Comparison of ENCODE assay signal across 1 cellular context in the genomic region with DNA sequence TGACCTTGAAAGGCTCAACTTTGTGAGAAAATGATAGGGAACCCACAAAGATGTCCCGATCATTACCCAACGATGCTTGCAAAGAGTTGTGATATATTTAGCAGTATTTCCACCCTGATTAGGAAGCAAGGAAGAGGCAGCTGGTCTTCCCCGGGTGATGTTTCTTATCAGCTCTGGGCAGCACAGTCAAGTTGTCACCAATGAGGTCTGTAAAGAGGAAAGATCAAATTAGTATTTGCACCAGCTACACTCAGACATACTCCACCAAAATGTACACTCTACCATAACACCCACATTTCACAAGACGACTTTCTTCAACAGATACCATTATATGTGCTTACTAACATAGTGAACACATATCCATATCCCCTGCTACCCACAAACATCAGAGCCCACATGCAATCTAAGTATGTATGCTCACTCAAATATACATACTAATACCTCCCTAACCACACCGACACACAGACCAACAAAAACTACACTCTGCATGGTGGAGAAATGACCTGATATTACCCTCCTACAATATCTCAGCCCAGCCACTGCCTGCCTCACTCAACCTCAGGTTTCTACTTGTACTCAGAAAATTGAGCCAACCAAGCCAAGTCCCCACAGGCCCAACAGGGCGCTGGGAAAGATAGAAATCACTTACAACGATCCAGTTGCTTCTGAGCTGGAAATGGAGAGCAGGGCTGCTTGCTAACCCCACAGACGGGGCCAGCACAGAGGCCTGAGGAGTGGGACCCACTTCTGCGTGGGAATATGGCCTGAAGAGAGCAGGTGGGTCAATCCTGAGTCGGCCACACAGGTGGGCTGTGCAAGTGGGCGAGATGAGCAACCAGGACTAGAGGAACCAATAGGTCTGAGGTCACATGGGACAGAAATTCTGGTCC.
TF ChIP-seq lines count a peak whose summit lies in the region.

No MANE protein-coding gene starts in this region.

TF ChIP-seq in K562, 482 proteins besides CTCF, POLR2A, EP300 and RAD21 (continued from another document and continues in another):
- TF ChIP-seq, protein P1, sequence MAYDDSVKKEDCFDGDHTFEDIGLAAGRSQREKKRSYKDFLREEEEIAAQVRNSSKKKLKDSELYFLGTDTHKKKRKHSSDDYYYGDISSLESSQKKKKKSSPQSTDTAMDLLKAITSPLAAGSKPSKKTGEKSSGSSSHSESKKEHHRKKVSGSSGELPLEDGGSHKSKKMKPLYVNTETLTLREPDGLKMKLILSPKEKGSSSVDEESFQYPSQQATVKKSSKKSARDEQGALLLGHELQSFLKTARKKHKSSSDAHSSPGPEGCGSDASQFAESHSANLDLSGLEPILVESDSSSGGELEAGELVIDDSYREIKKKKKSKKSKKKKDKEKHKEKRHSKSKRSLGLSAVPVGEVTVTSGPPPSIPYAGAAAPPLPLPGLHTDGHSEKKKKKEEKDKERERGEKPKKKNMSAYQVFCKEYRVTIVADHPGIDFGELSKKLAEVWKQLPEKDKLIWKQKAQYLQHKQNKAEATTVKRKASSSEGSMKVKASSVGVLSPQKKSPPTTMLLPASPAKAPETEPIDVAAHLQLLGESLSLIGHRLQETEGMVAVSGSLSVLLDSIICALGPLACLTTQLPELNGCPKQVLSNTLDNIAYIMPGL (CRISPR knock-in tag; IDR thresholded peaks at IDR 0.05) = no peak
- peak; percentile 98 for TF ChIP-seq KLF16 (IDR thresholded peaks at IDR 0.05)
- TF ChIP-seq CXXC5 (CRISPR knock-in tag; IDR thresholded peaks at IDR 0.05) = peak; percentile 69
- peak; percentile 80 for TF ChIP-seq CREM (IDR thresholded peaks at IDR 0.05; ENCODE audit: low read depth)
- peak; percentile 70 for TF ChIP-seq ATF7 (IDR thresholded peaks at IDR 0.05)
- TF ChIP-seq, protein P2, sequence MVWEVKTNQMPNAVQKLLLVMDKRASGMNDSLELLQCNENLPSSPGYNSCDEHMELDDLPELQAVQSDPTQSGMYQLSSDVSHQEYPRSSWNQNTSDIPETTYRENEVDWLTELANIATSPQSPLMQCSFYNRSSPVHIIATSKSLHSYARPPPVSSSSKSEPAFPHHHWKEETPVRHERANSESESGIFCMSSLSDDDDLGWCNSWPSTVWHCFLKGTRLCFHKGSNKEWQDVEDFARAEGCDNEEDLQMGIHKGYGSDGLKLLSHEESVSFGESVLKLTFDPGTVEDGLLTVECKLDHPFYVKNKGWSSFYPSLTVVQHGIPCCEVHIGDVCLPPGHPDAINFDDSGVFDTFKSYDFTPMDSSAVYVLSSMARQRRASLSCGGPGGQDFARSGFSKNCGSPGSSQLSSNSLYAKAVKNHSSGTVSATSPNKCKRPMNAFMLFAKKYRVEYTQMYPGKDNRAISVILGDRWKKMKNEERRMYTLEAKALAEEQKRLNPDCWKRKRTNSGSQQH (CRISPR knock-in tag; IDR thresholded peaks at IDR 0.05) = no peak
- TF ChIP-seq, protein P3, sequence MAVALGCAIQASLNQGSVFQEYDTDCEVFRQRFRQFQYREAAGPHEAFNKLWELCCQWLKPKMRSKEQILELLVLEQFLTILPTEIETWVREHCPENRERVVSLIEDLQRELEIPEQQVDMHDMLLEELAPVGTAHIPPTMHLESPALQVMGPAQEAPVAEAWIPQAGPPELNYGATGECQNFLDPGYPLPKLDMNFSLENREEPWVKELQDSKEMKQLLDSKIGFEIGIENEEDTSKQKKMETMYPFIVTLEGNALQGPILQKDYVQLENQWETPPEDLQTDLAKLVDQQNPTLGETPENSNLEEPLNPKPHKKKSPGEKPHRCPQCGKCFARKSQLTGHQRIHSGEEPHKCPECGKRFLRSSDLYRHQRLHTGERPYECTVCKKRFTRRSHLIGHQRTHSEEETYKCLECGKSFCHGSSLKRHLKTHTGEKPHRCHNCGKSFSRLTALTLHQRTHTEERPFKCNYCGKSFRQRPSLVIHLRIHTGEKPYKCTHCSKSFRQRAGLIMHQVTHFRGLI (CRISPR knock-in tag; IDR thresholded peaks at IDR 0.05) = peak; percentile 61; the same call in 1 of the 2 replicates
- no peak for TF ChIP-seq NEUROD1 (IDR thresholded peaks at IDR 0.05; ENCODE audit: borderline replicate concordance, low read depth, low read length, partially characterized antibody)
- 0 out of 2 replicates have a peak, but pooled peaks have one; percentile 10 for TF ChIP-seq ZNF444 (CRISPR knock-in tag; IDR thresholded peaks at IDR 0.05)
- TF ChIP-seq SLC30A9 (CRISPR knock-in tag; IDR thresholded peaks at IDR 0.05) = no peak
- TF ChIP-seq JUN (IDR thresholded peaks at IDR 0.05; ENCODE audit: borderline replicate concordance, low read depth, low read length) = peak; percentile 24; the same call in 1 of the 2 replicates
- no peak for TF ChIP-seq JUN (CRISPR knock-in tag; IDR thresholded peaks at IDR 0.05; ENCODE audit: borderline replicate concordance)
- TF ChIP-seq, protein P4, sequence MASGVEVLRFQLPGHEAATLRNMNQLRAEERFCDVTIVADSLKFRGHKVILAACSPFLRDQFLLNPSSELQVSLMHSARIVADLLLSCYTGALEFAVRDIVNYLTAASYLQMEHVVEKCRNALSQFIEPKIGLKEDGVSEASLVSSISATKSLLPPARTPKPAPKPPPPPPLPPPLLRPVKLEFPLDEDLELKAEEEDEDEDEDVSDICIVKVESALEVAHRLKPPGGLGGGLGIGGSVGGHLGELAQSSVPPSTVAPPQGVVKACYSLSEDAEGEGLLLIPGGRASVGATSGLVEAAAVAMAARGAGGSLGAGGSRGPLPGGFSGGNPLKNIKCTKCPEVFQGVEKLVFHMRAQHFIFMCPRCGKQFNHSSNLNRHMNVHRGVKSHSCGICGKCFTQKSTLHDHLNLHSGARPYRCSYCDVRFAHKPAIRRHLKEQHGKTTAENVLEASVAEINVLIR (CRISPR knock-in tag; IDR thresholded peaks at IDR 0.05) = peak; percentile 48; the same call in 1 of the 2 replicates
- TF ChIP-seq, protein P5, sequence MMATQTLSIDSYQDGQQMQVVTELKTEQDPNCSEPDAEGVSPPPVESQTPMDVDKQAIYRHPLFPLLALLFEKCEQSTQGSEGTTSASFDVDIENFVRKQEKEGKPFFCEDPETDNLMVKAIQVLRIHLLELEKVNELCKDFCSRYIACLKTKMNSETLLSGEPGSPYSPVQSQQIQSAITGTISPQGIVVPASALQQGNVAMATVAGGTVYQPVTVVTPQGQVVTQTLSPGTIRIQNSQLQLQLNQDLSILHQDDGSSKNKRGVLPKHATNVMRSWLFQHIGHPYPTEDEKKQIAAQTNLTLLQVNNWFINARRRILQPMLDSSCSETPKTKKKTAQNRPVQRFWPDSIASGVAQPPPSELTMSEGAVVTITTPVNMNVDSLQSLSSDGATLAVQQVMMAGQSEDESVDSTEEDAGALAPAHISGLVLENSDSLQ (IDR thresholded peaks at IDR 0.05) = 0 out of 2 replicates have a peak, but pooled peaks have one; percentile 46
- TF ChIP-seq ZNF707 (CRISPR knock-in tag; conservative IDR thresholded peaks at IDR 0.05) = no peak
- TF ChIP-seq, protein P6, sequence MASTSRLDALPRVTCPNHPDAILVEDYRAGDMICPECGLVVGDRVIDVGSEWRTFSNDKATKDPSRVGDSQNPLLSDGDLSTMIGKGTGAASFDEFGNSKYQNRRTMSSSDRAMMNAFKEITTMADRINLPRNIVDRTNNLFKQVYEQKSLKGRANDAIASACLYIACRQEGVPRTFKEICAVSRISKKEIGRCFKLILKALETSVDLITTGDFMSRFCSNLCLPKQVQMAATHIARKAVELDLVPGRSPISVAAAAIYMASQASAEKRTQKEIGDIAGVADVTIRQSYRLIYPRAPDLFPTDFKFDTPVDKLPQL (IDR thresholded peaks at IDR 0.05; ENCODE audit: extremely low read depth, insufficient read length) = no peak
- TF ChIP-seq GATAD2B (IDR thresholded peaks at IDR 0.05; ENCODE audit: borderline replicate concordance) = peak; percentile 1; the same call in 1 of the 2 replicates
- TF ChIP-seq, protein P7, sequence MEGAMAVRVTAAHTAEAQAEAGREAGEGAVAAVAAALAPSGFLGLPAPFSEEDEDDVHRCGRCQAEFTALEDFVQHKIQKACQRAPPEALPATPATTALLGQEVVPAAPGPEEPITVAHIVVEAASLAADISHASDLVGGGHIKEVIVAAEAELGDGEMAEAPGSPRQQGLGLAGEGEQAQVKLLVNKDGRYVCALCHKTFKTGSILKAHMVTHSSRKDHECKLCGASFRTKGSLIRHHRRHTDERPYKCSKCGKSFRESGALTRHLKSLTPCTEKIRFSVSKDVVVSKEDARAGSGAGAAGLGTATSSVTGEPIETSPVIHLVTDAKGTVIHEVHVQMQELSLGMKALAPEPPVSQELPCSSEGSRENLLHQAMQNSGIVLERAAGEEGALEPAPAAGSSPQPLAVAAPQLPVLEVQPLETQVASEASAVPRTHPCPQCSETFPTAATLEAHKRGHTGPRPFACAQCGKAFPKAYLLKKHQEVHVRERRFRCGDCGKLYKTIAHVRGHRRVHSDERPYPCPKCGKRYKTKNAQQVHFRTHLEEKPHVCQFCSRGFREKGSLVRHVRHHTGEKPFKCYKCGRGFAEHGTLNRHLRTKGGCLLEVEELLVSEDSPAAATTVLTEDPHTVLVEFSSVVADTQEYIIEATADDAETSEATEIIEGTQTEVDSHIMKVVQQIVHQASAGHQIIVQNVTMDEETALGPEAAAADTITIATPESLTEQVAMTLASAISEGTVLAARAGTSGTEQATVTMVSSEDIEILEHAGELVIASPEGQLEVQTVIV (CRISPR knock-in tag; IDR thresholded peaks at IDR 0.05; ENCODE audit: borderline replicate concordance) = no peak
- TF ChIP-seq ELF1 (tag; IDR thresholded peaks at IDR 0.05) = 0 out of 2 replicates have a peak, but pooled peaks have one; percentile 17
- TF ChIP-seq GTF2E2 (tag; IDR thresholded peaks at IDR 0.05) = no peak
- TF ChIP-seq HDGF (IDR thresholded peaks at IDR 0.05) = peak; percentile 77; the same call in 1 of the 2 replicates
- 0 out of 2 replicates have a peak, but pooled peaks have one; percentile 25 for TF ChIP-seq MXI1 (IDR thresholded peaks at IDR 0.05; ENCODE audit: low read depth, low read length)
- TF ChIP-seq, protein P8, sequence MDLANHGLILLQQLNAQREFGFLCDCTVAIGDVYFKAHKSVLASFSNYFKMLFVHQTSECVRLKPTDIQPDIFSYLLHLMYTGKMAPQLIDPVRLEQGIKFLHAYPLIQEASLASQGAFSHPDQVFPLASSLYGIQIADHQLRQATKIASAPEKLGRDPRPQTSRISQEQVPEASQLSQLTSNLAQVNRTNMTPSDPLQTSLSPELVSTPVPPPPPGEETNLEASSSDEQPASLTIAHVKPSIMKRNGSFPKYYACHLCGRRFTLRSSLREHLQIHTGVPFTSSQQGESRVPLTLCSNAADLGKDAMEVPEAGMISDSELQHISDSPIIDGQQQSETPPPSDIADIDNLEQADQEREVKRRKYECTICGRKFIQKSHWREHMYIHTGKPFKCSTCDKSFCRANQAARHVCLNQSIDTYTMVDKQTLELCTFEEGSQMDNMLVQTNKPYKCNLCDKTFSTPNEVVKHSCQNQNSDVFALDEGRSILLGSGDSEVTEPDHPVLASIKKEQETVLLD (IDR thresholded peaks at IDR 0.05) = 0 out of 2 replicates have a peak, but pooled peaks have one; percentile 60
- TF ChIP-seq ZEB2 (IDR thresholded peaks at IDR 0.05) = no peak; the same call in none of the 2 replicates
- TF ChIP-seq OTX1 (CRISPR knock-in tag; IDR thresholded peaks at IDR 0.05) = no peak
- 0 out of 2 replicates have a peak, but pooled peaks have one; percentile 23 for TF ChIP-seq HEY1 (CRISPR knock-in tag; IDR thresholded peaks at IDR 0.05; ENCODE audit: borderline replicate concordance)
- TF ChIP-seq MTA1 (IDR thresholded peaks at IDR 0.05; ENCODE audit: borderline replicate concordance) = peak; percentile 68; the same call in 1 of the 2 replicates
- TF ChIP-seq, protein P9, sequence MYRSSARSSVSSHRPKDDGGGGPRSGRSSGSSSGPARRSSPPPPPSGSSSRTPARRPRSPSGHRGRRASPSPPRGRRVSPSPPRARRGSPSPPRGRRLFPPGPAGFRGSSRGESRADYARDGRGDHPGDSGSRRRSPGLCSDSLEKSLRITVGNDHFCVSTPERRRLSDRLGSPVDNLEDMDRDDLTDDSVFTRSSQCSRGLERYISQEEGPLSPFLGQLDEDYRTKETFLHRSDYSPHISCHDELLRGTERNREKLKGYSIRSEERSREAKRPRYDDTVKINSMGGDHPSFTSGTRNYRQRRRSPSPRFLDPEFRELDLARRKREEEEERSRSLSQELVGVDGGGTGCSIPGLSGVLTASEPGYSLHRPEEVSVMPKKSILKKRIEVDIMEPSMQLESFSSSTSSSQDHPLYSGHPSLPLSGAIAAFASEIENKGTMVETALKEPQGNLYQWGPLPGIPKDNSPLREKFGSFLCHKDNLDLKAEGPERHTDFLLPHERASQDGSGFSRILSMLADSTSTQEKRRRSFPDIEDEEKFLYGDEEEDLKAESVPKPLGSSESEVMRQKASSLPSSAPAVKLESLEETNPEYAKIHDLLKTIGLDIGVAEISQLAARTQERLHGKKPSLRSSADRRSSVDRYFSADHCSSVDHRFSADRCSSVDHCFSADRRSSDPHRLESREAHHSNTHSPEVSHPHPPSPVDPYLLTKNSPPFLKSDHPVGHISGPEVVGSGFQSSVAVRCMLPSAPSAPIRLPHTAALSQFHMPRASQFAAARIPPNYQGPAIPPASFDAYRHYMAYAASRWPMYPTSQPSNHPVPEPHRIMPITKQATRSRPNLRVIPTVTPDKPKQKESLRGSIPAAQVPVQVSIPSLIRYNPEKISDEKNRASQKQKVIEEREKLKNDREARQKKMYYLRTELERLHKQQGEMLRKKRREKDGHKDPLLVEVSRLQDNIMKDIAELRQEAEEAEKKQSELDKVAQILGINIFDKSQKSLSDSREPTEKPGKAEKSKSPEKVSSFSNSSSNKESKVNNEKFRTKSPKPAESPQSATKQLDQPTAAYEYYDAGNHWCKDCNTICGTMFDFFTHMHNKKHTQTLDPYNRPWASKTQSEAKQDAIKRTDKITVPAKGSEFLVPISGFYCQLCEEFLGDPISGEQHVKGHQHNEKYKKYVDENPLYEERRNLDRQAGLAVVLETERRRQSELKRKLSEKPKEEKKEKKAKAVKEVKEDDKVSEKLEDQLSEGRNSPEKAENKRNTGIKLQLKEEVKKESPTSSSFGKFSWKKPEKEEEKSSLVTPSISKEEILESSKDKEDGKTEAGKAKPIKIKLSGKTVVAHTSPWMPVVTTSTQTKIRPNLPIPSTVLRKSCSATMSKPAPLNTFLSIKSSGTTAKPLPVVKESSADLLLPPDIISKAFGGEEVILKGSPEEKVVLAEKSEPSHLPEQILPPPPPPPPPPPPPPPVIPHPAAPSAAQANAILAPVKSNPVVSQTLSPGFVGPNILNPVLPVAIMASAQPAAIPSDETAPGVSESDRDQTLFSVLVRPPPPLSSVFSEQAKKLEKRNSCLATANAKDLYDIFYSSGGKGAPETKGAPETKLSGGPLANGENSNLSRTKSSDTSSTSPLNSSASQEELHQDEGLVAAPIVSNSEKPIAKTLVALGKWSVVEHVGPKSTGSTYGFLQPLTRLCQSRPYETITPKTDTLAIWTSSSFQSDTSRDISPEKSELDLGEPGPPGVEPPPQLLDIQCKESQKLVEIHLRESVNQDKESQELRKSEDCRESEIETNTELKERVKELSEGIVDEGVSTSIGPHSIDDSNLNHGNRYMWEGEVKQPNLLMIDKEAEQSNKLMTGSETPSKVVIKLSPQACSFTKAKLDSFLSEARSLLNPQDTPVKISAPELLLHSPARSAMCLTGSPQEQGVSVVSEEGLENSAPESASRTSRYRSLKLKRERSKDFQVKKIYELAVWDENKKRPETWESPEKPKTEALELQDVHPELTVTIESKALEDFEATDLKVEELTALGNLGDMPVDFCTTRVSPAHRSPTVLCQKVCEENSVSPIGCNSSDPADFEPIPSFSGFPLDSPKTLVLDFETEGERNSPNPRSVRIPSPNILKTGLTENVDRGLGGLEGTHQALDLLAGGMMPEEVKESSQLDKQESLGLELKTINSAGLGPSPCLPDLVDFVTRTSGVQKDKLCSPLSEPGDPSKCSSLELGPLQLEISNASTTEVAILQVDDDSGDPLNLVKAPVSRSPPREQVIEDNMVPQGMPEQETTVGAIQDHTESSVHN (IDR thresholded peaks at IDR 0.05; ENCODE audit: borderline replicate concordance in 1 of 2, low read depth in 1 of 2) = 0 out of 4 replicates have a peak, but pooled peaks of 1 of the 2 experiments have one; percentile 16
- peak; percentile 79 for TF ChIP-seq ZNF12 (CRISPR knock-in tag; IDR thresholded peaks at IDR 0.05)
- TF ChIP-seq RBM15 (IDR thresholded peaks at IDR 0.05; ENCODE audit: insufficient read depth, low read length) = no peak
